In genomic region chr10:100998991-100999741, GRCh38 we compare ENCODE assay signal across 8 cellular contexts. TPM values are rescaled to one million over a fixed set of nuclear protein-coding genes. Genes with fewer than 3 reads are reported as not detected.
A peak's percentile ranks its signal among the peaks of the same experiment; 100 is the strongest.
DNase-seq lines count a peak whose midpoint lies in the region; ATAC-seq and TF ChIP-seq lines count a peak whose summit lies in the region.

No MANE protein-coding gene starts in this region.

- H3K27ac ChIP-seq in DND-41 (ENCODE audit: low read length) (peak overlapping the region; percentile 83), right atrium auricular region (peak overlapping the region; percentile 99 to 100), psoas muscle (peak overlapping the region; percentile 100), uterus (peak overlapping the region; percentile 100)

- TF ChIP-seq CTCF in DND-41 (IDR thresholded peaks at IDR 0.05; ENCODE audit: borderline replicate concordance, extremely low read depth, low read length, poor library complexity, severe bottlenecking), result peak; percentile 79
- peak; percentile 98 to 100 for TF ChIP-seq CTCF in right atrium auricular region (IDR thresholded peaks at IDR 0.05)
- TF ChIP-seq CTCF in psoas muscle (IDR thresholded peaks at IDR 0.05), result peak; percentile 98
- peak; percentile 88 to 97 (median 94) for TF ChIP-seq CTCF in uterus (IDR thresholded peaks at IDR 0.05)

- peak overlapping the region; percentile 83 for H3K9ac ChIP-seq in DND-41 (ENCODE audit: low read depth, low read length)

- 0% methylated on average over 43 to 83 of the region's 83 CpGs for WGBS in psoas muscle, 3 donors

- intact Hi-C loops in psoas muscle (cut with DNase I), result no loop called here
- intact Hi-C loops in uterus (cut with DNase I; ENCODE audit: low total_unique reads), result no loop called here

- H3K9me3 ChIP-seq in DND-41 (ENCODE audit: insufficient read depth, low read length, severe bottlenecking), result no peaks in the 10 kb centered on the region
- H3K9me3 ChIP-seq in right atrium auricular region, result no peaks in the 10 kb centered on the region
- H3K9me3 ChIP-seq in psoas muscle, result no peaks in the 10 kb centered on the region
- H3K9me3 ChIP-seq in uterus, result no peaks in the 10 kb centered on the region

- peak overlapping the region; percentile 92 for H2AFZ ChIP-seq in DND-41 (ENCODE audit: low read depth, low read length)

- peak; percentile 93 to 99 for TF ChIP-seq POLR2A in uterus (IDR thresholded peaks at IDR 0.05)

- no peaks in the 10 kb centered on the region; the same call in 1 of the 2 replicates for H3K79me2 ChIP-seq in DND-41 (ENCODE audit: insufficient read depth, low read length)

- H3K4me1 ChIP-seq in DND-41 (ENCODE audit: insufficient read depth, low read length), result peaks cover 37% of the 10 kb centered on the region
- H3K4me1 ChIP-seq in right atrium auricular region, result peaks cover 0 to 64% of the 10 kb centered on the region in 2 donors
- peaks cover 41% of the 10 kb centered on the region for H3K4me1 ChIP-seq in psoas muscle
- H3K4me1 ChIP-seq in uterus, result peaks cover 0 to 11% of the 10 kb centered on the region in 2 donors

- DNase-seq in DND-41 (peak; percentile 73), KBM-7 (peak; percentile 81), T follicular helper cell (ENCODE audit: low read depth) (peak; percentile 61), amniotic epithelial cell (ENCODE audit: low read depth) (peak; percentile 50), right atrium auricular region (ENCODE audit: low spot score) (peak; percentile 80), psoas muscle (peak; percentile 88 to 93), uterus (peak; percentile 77 to 87)

- peaks cover 9% of the 10 kb centered on the region for H3K36me3 ChIP-seq in DND-41 (ENCODE audit: insufficient read depth, low read length)
- H3K36me3 ChIP-seq in right atrium auricular region, result peaks cover 19% of the 10 kb centered on the region
- H3K36me3 ChIP-seq in psoas muscle (ENCODE audit: insufficient read depth in 1 of 2, low read depth in 1 of 2), result peaks cover 0 to 24% of the 10 kb centered on the region in 2 donors
- H3K36me3 ChIP-seq in uterus, result no peaks in the 10 kb centered on the region

- peak overlapping the region; percentile 98 for H3K4me2 ChIP-seq in DND-41 (ENCODE audit: insufficient read depth, low read length)

- peaks cover 3% of the 10 kb centered on the region for H4K20me1 ChIP-seq in DND-41 (ENCODE audit: insufficient read depth, low read length)

- in situ Hi-C loops in KBM-7 (cut with MboI; ENCODE audit: low pct_unique_long_range_greater_than_20kb, low sequenced_read_pairs), result no loop called here

- H3K27me3 ChIP-seq in DND-41 (ENCODE audit: insufficient read depth, low read length, poor library complexity) (no peaks in the 10 kb centered on the region), right atrium auricular region (no peaks in the 10 kb centered on the region), psoas muscle (ENCODE audit: insufficient read depth in 3 of 3, low read length in 2 of 3) (no peaks in the 10 kb centered on the region), uterus (no peaks in the 10 kb centered on the region)

- H3K4me3 ChIP-seq in DND-41 (ENCODE audit: low read depth in 1 of 2, low read length in 2 of 2) (peak overlapping the region; percentile 33 to 93; a peak in 3 of 4 replicates), right atrium auricular region (peak overlapping the region; percentile 88 to 93), psoas muscle (peak overlapping the region; percentile 93), uterus (peak overlapping the region; percentile 88 to 93)

- ATAC-seq in DND-41 (ENCODE audit: insufficient read depth, low read depth) (peak; percentile 67), GM21528 (IDR thresholded peaks at IDR 0.05; ENCODE audit: low FRiP score, unreplicated experiment) (peak; percentile 44), psoas muscle (peak; percentile 68 to 78 (median 72))

RNA-seq across cellular contexts. Expression of gene LZTS2, which starts 0.4 kb away (rescaled TPM):
- total RNA-seq in right atrium auricular region (10 to 100 TPM; 40.0 to 71.0 TPM), psoas muscle (10 to 100 TPM; 20.1 to 66.0 (median 28.7) TPM), uterus (100 to 1,000 TPM in 2 of 4 donors, 10 to 100 TPM in 2; 51.5 to 123 (median 85.2) TPM)
- 10 to 100 TPM; 19.0 to 24.6 (median 20.0) TPM for polyA plus RNA-seq in psoas muscle

RNA-seq across cellular contexts. Expression of gene TWNK, which starts 11.8 kb away (rescaled TPM):
- 1 to 10 TPM; 5.5 to 7.1 TPM for total RNA-seq in right atrium auricular region
- total RNA-seq in psoas muscle, result 10 to 100 TPM; 11.0 to 29.0 (median 19.5) TPM
- polyA plus RNA-seq in psoas muscle, result 10 to 100 TPM; 14.7 to 23.8 (median 22.6) TPM
- 10 to 100 TPM in 1 of 4 donors, 1 to 10 TPM in 2, under 1 TPM in 1; 0.51 to 11.8 (median 6.2) TPM for total RNA-seq in uterus

RNA-seq across cellular contexts. Expression of gene MRPL43, which starts 11.9 kb away (rescaled TPM):
- total RNA-seq in right atrium auricular region (10 to 100 TPM; 60.1 to 88.4 TPM), psoas muscle (10 to 100 TPM; 56.6 to 90.1 (median 72.6) TPM), uterus (100 to 1,000 TPM in 1 of 4 donors, 10 to 100 TPM in 3; 36.9 to 134 (median 51.8) TPM)
- 100 to 1,000 TPM; 106 to 159 (median 111) TPM for polyA plus RNA-seq in psoas muscle

RNA-seq across cellular contexts. Expression of gene SEMA4G, which starts 29.9 kb away (rescaled TPM):
- total RNA-seq in right atrium auricular region (1 to 10 TPM; 3.4 to 4.0 TPM), psoas muscle (1 to 10 TPM in 2 of 4 donors, under 1 TPM in 2; 0.74 to 1.4 (median 0.89) TPM), uterus (10 to 100 TPM in 1 of 4 donors, 1 to 10 TPM in 3; 2.6 to 10.3 (median 4.2) TPM)
- under 1 TPM; 0.08 to 0.48 (median 0.30) TPM for polyA plus RNA-seq in psoas muscle

RNA-seq across cellular contexts. Expression of gene PDZD7, which starts 31.8 kb away (rescaled TPM):
- total RNA-seq in right atrium auricular region (1 to 10 TPM in 1 of 2 donors, under 1 TPM in 1; 0.59 to 1.3 TPM), psoas muscle (under 1 TPM in 2 of 4 donors, not detected in 2; 0.08 to 0.54 TPM), uterus (1 to 10 TPM in 1 of 4 donors, under 1 TPM in 2, not detected in 1; under 0.01 to 1.3 (median 0.61) TPM)
- under 1 TPM; 0.04 to 0.30 (median 0.06) TPM for polyA plus RNA-seq in psoas muscle

Comparison
In these comparisons a context has a peak if more than half of its experiments do, and no peak if none do; other contexts are left out.
1. Peak in every context shown above with its lines: DNase-seq, ATAC-seq, H3K4me3 ChIP-seq and H3K27ac ChIP-seq.